1 cellular context compared by ENCODE assay signal in genomic region chr2:195411219-195411687, GRCh38.
TF ChIP-seq lines count a peak whose summit lies in the region.

No MANE protein-coding gene starts in this region.

TF ChIP-seq in K562, 482 proteins besides CTCF, POLR2A, EP300 and RAD21 (continued from another document and continues in another):
- TF ChIP-seq CHAMP1 (IDR thresholded peaks at IDR 0.05) (peak; percentile 70; the same call in 1 of the 2 replicates), SMARCC2 (IDR thresholded peaks at IDR 0.05; ENCODE audit: low read depth) (no peak), PTRF (tag; IDR thresholded peaks at IDR 0.05) (no peak), JUND (IDR thresholded peaks at IDR 0.05; ENCODE audit: borderline replicate concordance, low read depth, low read length) (peak; percentile 70), JUND (tag; IDR thresholded peaks at IDR 0.05; ENCODE audit: borderline replicate concordance, low read depth, low read length) (no peak; the same call in 2 of the 3 replicates), HDAC6 (IDR thresholded peaks at IDR 0.05; ENCODE audit: low read depth, low read length) (no peak), FOSL1 (tag; conservative IDR thresholded peaks at IDR 0.05) (peak; percentile 87), TEAD1 (CRISPR knock-in tag; IDR thresholded peaks at IDR 0.05) (no peak), NR0B1 (IDR thresholded peaks at IDR 0.05; ENCODE audit: partially characterized antibody) (no peak), ILK (tag; IDR thresholded peaks at IDR 0.05; ENCODE audit: borderline replicate concordance, low read depth) (no peak), CSDE1 (IDR thresholded peaks at IDR 0.05) (no peak), KLF6 (CRISPR knock-in tag; IDR thresholded peaks at IDR 0.05; ENCODE audit: borderline replicate concordance) (no peak), SMARCA5 (IDR thresholded peaks at IDR 0.05) (no peak), TRIM24 (IDR thresholded peaks at IDR 0.05) (peak in 1 of 2 experiments; percentile 45; a peak in 1 of 4 replicates), MEF2A (IDR thresholded peaks at IDR 0.05; ENCODE audit: control insufficient read depth, low read depth, low read length) (peak; percentile 46; the same call in 1 of the 2 replicates), HINFP (tag; conservative IDR thresholded peaks at IDR 0.05; ENCODE audit: low read depth) (no peak), NFATC3 (IDR thresholded peaks at IDR 0.05) (no peak), FUS (optimal IDR thresholded peaks at IDR 0.05; ENCODE audit: low read depth, low read length) (no peak), PKNOX1 (IDR thresholded peaks at IDR 0.05) (no peak), KLF10 (CRISPR knock-in tag; IDR thresholded peaks at IDR 0.05) (no peak), CC2D1A (IDR thresholded peaks at IDR 0.05) (peak; percentile 74; the same call in 1 of the 2 replicates), NEUROD1 (IDR thresholded peaks at IDR 0.05; ENCODE audit: borderline replicate concordance, low read depth, low read length, partially characterized antibody) (no peak), HDAC1 (IDR thresholded peaks at IDR 0.05) (no peak), ZFP91 (CRISPR knock-in tag; IDR thresholded peaks at IDR 0.05) (no peak), EHMT2 (IDR thresholded peaks at IDR 0.05) (no peak), SAFB2 (IDR thresholded peaks at IDR 0.05; ENCODE audit: borderline replicate concordance, low read depth, low read length, severe bottlenecking) (no peak), NBN (IDR thresholded peaks at IDR 0.05; ENCODE audit: low read depth) (no peak), RCOR1 (IDR thresholded peaks at IDR 0.05; ENCODE audit: borderline replicate concordance in 1 of 2, low read depth in 2 of 2, low read length in 2 of 2) (no peak), IFI16 (CRISPR knock-in tag; IDR thresholded peaks at IDR 0.05) (no peak), BCL6 (CRISPR knock-in tag; IDR thresholded peaks at IDR 0.05) (no peak), ZMIZ1 (IDR thresholded peaks at IDR 0.05; ENCODE audit: low read depth in 2 of 2, low read length in 2 of 2) (no peak), NFE2 (IDR thresholded peaks at IDR 0.05; ENCODE audit: low read depth) (0 out of 2 replicates have a peak, but pooled peaks have one; percentile 6), MCM2 (IDR thresholded peaks at IDR 0.05; ENCODE audit: low read depth) (no peak), ZNF212 (CRISPR knock-in tag; IDR thresholded peaks at IDR 0.05) (no peak), ZNF444 (CRISPR knock-in tag; IDR thresholded peaks at IDR 0.05) (no peak), TOE1 (IDR thresholded peaks at IDR 0.05; ENCODE audit: borderline replicate concordance) (no peak), TOE1 (CRISPR knock-in tag; IDR thresholded peaks at IDR 0.05; ENCODE audit: borderline replicate concordance, low read depth) (no peak), ZFP1 (CRISPR knock-in tag; IDR thresholded peaks at IDR 0.05) (no peak), JUN (IDR thresholded peaks at IDR 0.05; ENCODE audit: borderline replicate concordance, low read depth, low read length) (0 out of 2 replicates have a peak, but pooled peaks have one; percentile 21), JUN (CRISPR knock-in tag; IDR thresholded peaks at IDR 0.05; ENCODE audit: borderline replicate concordance) (peak; percentile 68; the same call in 1 of the 2 replicates), MYNN (IDR thresholded peaks at IDR 0.05) (no peak), MYNN (CRISPR knock-in tag; IDR thresholded peaks at IDR 0.05) (no peak), ZNF24 (IDR thresholded peaks at IDR 0.05) (no peak), ETV5 (CRISPR knock-in tag; IDR thresholded peaks at IDR 0.05; ENCODE audit: low read depth) (no peak), RBM39 (optimal IDR thresholded peaks at IDR 0.05; ENCODE audit: low read depth, low read length) (no peak), STAT6 (CRISPR knock-in tag; IDR thresholded peaks at IDR 0.05) (no peak), ZNF561 (CRISPR knock-in tag; conservative IDR thresholded peaks at IDR 0.05) (no peak), HES1 (IDR thresholded peaks at IDR 0.05; ENCODE audit: low read depth) (no peak), MAFF (IDR thresholded peaks at IDR 0.05; ENCODE audit: low read length) (no peak), GTF3C2 (IDR thresholded peaks at IDR 0.05; ENCODE audit: borderline replicate concordance, extremely low read depth, insufficient read length) (no peak), STAT5A (IDR thresholded peaks at IDR 0.05; ENCODE audit: borderline replicate concordance, low read length) (no peak), FOXA1 (IDR thresholded peaks at IDR 0.05; ENCODE audit: borderline replicate concordance) (no peak), THRAP3 (IDR thresholded peaks at IDR 0.05; ENCODE audit: borderline replicate concordance) (no peak), NCOA2 (IDR thresholded peaks at IDR 0.05; ENCODE audit: partially characterized antibody in 2 of 2) (no peak), SUPT5H (IDR thresholded peaks at IDR 0.05) (no peak), KLF13 (tag; IDR thresholded peaks at IDR 0.05; ENCODE audit: borderline replicate concordance, low read depth) (no peak)
